ENCODE assay signal across 8 cellular contexts in the genomic region with DNA sequence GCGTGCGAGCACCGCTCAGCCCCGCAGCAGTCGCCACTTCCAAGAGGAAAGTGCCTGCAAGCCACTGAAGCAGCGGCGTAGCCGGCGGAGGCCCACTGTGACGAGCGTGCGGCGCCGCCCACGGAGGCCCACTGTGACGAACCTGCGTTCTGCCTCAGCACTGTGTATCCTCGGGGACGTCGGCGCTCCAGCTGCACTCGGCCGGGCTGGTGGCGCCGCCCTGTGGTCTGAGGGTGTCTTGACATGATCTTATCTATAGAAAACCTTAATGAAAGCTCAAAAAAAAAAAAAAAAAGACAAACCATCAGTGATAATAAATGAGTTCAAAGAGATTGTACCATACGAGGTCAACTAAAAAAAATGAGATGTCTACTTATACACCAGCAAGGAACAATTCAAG. TPM values are rescaled to one million over a fixed set of nuclear protein-coding genes. Genes with fewer than 3 reads are reported as not detected.
DNase-seq lines count a peak whose midpoint lies in the region; ATAC-seq and TF ChIP-seq lines count a peak whose summit lies in the region.
"Not testable (repeated sequence)": the region's sequence is repeated elsewhere in the genome, so short reads cannot be mapped to it uniquely, and the experiment has no call there.

RGPD8 (minus strand) TSS at position 166 of the 400 bp plus-strand sequence. CDS start 192 bp downstream, outside the sequence.

- H3K27ac ChIP-seq in dorsolateral prefrontal cortex (peak within 1 kb of the TSS in 47 of 59 donors; percentile 27 to 89 (median 75)), skin epidermis (peak within 1 kb of the TSS in 20 of 21 experiments; percentile 29 to 93 (median 78)), uterus (peak within 1 kb of the TSS; percentile 63 to 92)

- ATAC-seq in GM18499 (IDR thresholded peaks at IDR 0.05; ENCODE audit: insufficient read depth, unreplicated experiment) (peak; percentile 93), HG02623 (IDR thresholded peaks at IDR 0.05; ENCODE audit: unreplicated experiment) (peak; percentile 97)
- ATAC-seq in activated CD8-positive, alpha-beta memory T cell treated with anti-CD3 and anti-CD28 coated beads, Interleukin-2, amount 10 ng/mL, durations not matched to agents 7 days and 5 days = peak; percentile 98

- not testable (repeated sequence) for H3K36me3 Mint-ChIP-seq in activated CD8-positive, alpha-beta memory T cell treated with anti-CD3 and anti-CD28 coated beads, Interleukin-2, amount 10 ng/mL, durations not matched to agents 7 days and 5 days

- not testable (repeated sequence) for H3K9me3 Mint-ChIP-seq in activated CD8-positive, alpha-beta memory T cell treated with anti-CD3 and anti-CD28 coated beads, Interleukin-2, amount 10 ng/mL, durations not matched to agents 7 days and 5 days (ENCODE audit: low read depth)

- not testable (repeated sequence) for H3K27me3 Mint-ChIP-seq in activated CD8-positive, alpha-beta memory T cell treated with anti-CD3 and anti-CD28 coated beads, Interleukin-2, amount 10 ng/mL, durations not matched to agents 7 days and 5 days

- H3K4me3 ChIP-seq in dorsolateral prefrontal cortex (peak within 1 kb of the TSS in 58 of 59 donors; percentile 19 to 79 (median 64)), skin epidermis (peak within 1 kb of the TSS; percentile 38 to 60 (median 58)), uterus (peak within 1 kb of the TSS; percentile 31 to 87)

- not testable (repeated sequence) for TF ChIP-seq POLR2A in uterus (IDR thresholded peaks at IDR 0.05)

- not testable (repeated sequence) for H3K27me3 ChIP-seq in dorsolateral prefrontal cortex, uterus

- DNase-seq in M059J (ENCODE audit: low read depth) = peak; percentile 73
- peak; percentile 91 for DNase-seq in activated CD8-positive, alpha-beta memory T cell treated with anti-CD3 and anti-CD28 coated beads, Interleukin-2, amount 10 ng/mL, durations not matched to agents 7 days and 5 days
- DNase-seq in dorsolateral prefrontal cortex = peak; percentile 82 to 94 (median 88)
- peak; percentile 75 for DNase-seq in kidney tubule cell (ENCODE audit: low spot score)
- peak; percentile 89 to 91 for DNase-seq in uterus

- intact Hi-C loops in dorsolateral prefrontal cortex (cut with DNase I) (loop anchor here (5.0 kb wide), 3 partner anchors 149 to 311 kb away; partner anchors contain the start of genes CHCHD5 (in 1 of the 2) and ZC3H6 (in 1 of the 2)), uterus (cut with DNase I; ENCODE audit: low total_unique reads) (loop anchor here (10.0 kb wide), 1 partner anchor 169 kb away; no protein-coding TSS in a partner anchor)

- peak within 1 kb of the TSS; percentile 78 for H3K27ac Mint-ChIP-seq in activated CD8-positive, alpha-beta memory T cell treated with anti-CD3 and anti-CD28 coated beads, Interleukin-2, amount 10 ng/mL, durations not matched to agents 7 days and 5 days

- H3K36me3 ChIP-seq in uterus = not testable (repeated sequence)

- peaks cover 12% of the 10 kb centered on the region for H3K4me1 Mint-ChIP-seq in activated CD8-positive, alpha-beta memory T cell treated with anti-CD3 and anti-CD28 coated beads, Interleukin-2, amount 10 ng/mL, durations not matched to agents 7 days and 5 days

- peak within 1 kb of the TSS; percentile 84 for H3K4me3 Mint-ChIP-seq in activated CD8-positive, alpha-beta memory T cell treated with anti-CD3 and anti-CD28 coated beads, Interleukin-2, amount 10 ng/mL, durations not matched to agents 7 days and 5 days

- CTCF ChIA-PET in activated CD8-positive, alpha-beta memory T cell treated with anti-CD3 and anti-CD28 coated beads, Interleukin-2, amount 10 ng/mL, durations not matched to agents 7 days and 5 days (lab: Charles Lee) = interaction anchor here (0.6 to 1.7 kb wide), 9 partner anchors 174 to 380 kb away, joined by 3 to 9 read pairs (median 3); partner anchors contain the start of gene ZC3H8

- not testable (repeated sequence) for H3K9me3 ChIP-seq in uterus

- H3K4me1 ChIP-seq in uterus = not testable (repeated sequence)

- peak; percentile 30 to 82 (median 62) for TF ChIP-seq CTCF in dorsolateral prefrontal cortex (IDR thresholded peaks at IDR 0.05 in 54 of 56, conservative IDR thresholded peaks at IDR 0.05 in 2 of 56; ENCODE audit: low read depth in 1 of 56, partially characterized antibody in 56 of 56)
- TF ChIP-seq CTCF in uterus (IDR thresholded peaks at IDR 0.05) = peak; percentile 51 to 68 (median 56)

RNA-seq across cellular contexts. Expression of gene RGPD8, which starts in this region (rescaled TPM):
- total RNA-seq in M059J (2014; rRNA removed; shearing (Covaris generic)) = 0.49 and 1.4 TPM in 2 replicates
- total RNA-seq in activated CD8-positive, alpha-beta memory T cell treated with anti-CD3 and anti-CD28 coated beads, Interleukin-2, amount 10 ng/mL, durations not matched to agents 7 days and 5 days = 10 to 100 TPM in 1 of 2 experiments, 1 to 10 TPM in 1; 8.4 to 13.1 TPM
- total RNA-seq in dorsolateral prefrontal cortex = 10 to 100 TPM; 22.6 to 76.9 (median 45.9) TPM
- total RNA-seq in uterus = 10 to 100 TPM in 3 of 4 donors, 1 to 10 TPM in 1; 5.3 to 39.8 (median 25.1) TPM

Comparison
In these comparisons a context has a peak if more than half of its experiments do, and no peak if none do; other contexts are left out.
1. Peak in every context shown above with its lines: DNase-seq, ATAC-seq, H3K4me3 ChIP-seq and H3K27ac ChIP-seq.